ENCODE assay signal across 34 cellular contexts in genomic region chr13:36954542-36954941, GRCh38. TPM values are rescaled to one million over a fixed set of nuclear protein-coding genes. Genes with fewer than 3 reads are reported as not detected.
"Had no signal": no experiment of that assay in that cellular context is flagged by ENCODE, and none has a peak within 500 bp of the region (broad histone marks: within the 10 kb centered on the region; RNA-seq: fewer than 3 reads in every experiment).

No MANE protein-coding gene starts in this region.

- H3K4me1 Mint-ChIP-seq: brain, neural progenitor cell had no signal

- H2AFZ ChIP-seq: neural progenitor cell, parathyroid adenoma had no signal

- H3K36me3 ChIP-seq: cardiac muscle cell, neural progenitor cell had no signal

- H3K4me2 ChIP-seq: neural progenitor cell, smooth muscle cell had no signal

- H3K79me2 ChIP-seq: parathyroid adenoma had no signal

- H3K27me3 ChIP-seq: ascending aorta, cardiac muscle cell, heart left ventricle, neural progenitor cell, sigmoid colon, testis, transverse colon had no signal

- H3K9me3 ChIP-seq: ascending aorta, heart left ventricle, psoas muscle, sigmoid colon, testis, transverse colon had no signal

- H3K27me3 Mint-ChIP-seq: activated naive CD4-positive, alpha-beta T cell treated with anti-CD3 and anti-CD28 coated beads, Interleukin-2, amount 10 ng/mL, durations not matched to agents 7 days and 5 days; activated naive CD8-positive, alpha-beta T cell treated with anti-CD3 and anti-CD28 coated beads, Interleukin-2, amount 10 ng/mL, durations not matched to agents 7 days and 5 days; brain; effector memory CD8-positive, alpha-beta T cell; naive thymus-derived CD8-positive, alpha-beta T cell had no signal

- ATAC-seq: effector memory CD8-positive, alpha-beta T cell; heart left ventricle; naive thymus-derived CD8-positive, alpha-beta T cell; psoas muscle had no signal

- DNase-seq: activated CD4-positive, alpha-beta T cell treated with anti-CD3 and anti-CD28 coated beads for 4 hours; activated CD4-positive, alpha-beta T cell treated with anti-CD3 and anti-CD28 coated beads, Interleukin-2, amount 50 U/mL, for 4 hours; activated gamma-delta T cell; activated naive CD4-positive, alpha-beta T cell treated with anti-CD3 and anti-CD28 coated beads, Interleukin-2, amount 10 ng/mL, durations not matched to agents 7 days and 5 days; activated naive CD8-positive, alpha-beta T cell treated with anti-CD3 and anti-CD28 coated beads, Interleukin-2, amount 10 ng/mL, durations not matched to agents 7 days and 5 days; activated T-cell treated with anti-CD3 and anti-CD28 coated beads for 4 hours; cerebellar nuclear complex; effector memory CD8-positive, alpha-beta T cell; heart left ventricle; hypothalamus; immature natural killer cell; kidney; midbrain; naive thymus-derived CD8-positive, alpha-beta T cell; occipital lobe; psoas muscle; sigmoid colon; stimulated activated CD4-positive, alpha-beta T cell treated with anti-CD3 and anti-CD28 coated beads, Interleukin-15, amount 100 ng/mL, for 24 hours; stimulated activated CD4-positive, alpha-beta T cell treated with anti-CD3 and anti-CD28 coated beads, Interleukin-2, amount 100 ng/mL, for 24 hours; stimulated activated naive CD4-positive, alpha-beta T cell; T-helper 9 cell; testis; transverse colon had no signal

- H3K9ac ChIP-seq: neural progenitor cell, parathyroid adenoma had no signal

- H3K27ac ChIP-seq: ascending aorta, cardiac muscle cell, coronary artery, heart left ventricle, neural progenitor cell, parathyroid adenoma, psoas muscle, sigmoid colon, testis, VCaP had no signal

- H3K4me3 ChIP-seq: ascending aorta, cardiac muscle cell, coronary artery, heart left ventricle, neural progenitor cell, psoas muscle, sigmoid colon, smooth muscle cell, testis, transverse colon had no signal

- FAIRE-seq: kidney, TTC549, urothelium cell line had no signal

- H3K9me3 Mint-ChIP-seq: activated naive CD4-positive, alpha-beta T cell treated with anti-CD3 and anti-CD28 coated beads, Interleukin-2, amount 10 ng/mL, durations not matched to agents 7 days and 5 days; activated naive CD8-positive, alpha-beta T cell treated with anti-CD3 and anti-CD28 coated beads, Interleukin-2, amount 10 ng/mL, durations not matched to agents 7 days and 5 days; activated T-helper 1 cell treated with anti-CD3 and anti-CD28 coated beads, Interleukin-12 subunit alpha, Interleukin-12 subunit beta, Interleukin-2, Interleukin-4 antibody, amounts not matched to agents 30 ng/mL and 10 ng/mL and 1 ng/mL, durations not matched to agents 14 hours and 24 hours and 36 hours; brain; effector memory CD8-positive, alpha-beta T cell; immature natural killer cell; naive thymus-derived CD8-positive, alpha-beta T cell; neural progenitor cell had no signal

- H3K4me1 ChIP-seq: heart left ventricle, neural progenitor cell, parathyroid adenoma, psoas muscle, sigmoid colon, testis had no signal

- H3K27ac Mint-ChIP-seq: activated naive CD4-positive, alpha-beta T cell treated with anti-CD3 and anti-CD28 coated beads, Interleukin-2, amount 10 ng/mL, durations not matched to agents 7 days and 5 days; activated naive CD8-positive, alpha-beta T cell treated with anti-CD3 and anti-CD28 coated beads, Interleukin-2, amount 10 ng/mL, durations not matched to agents 7 days and 5 days; activated T-helper 1 cell treated with anti-CD3 and anti-CD28 coated beads, Interleukin-12 subunit alpha, Interleukin-12 subunit beta, Interleukin-2, Interleukin-4 antibody, amounts not matched to agents 30 ng/mL and 10 ng/mL and 1 ng/mL, durations not matched to agents 14 hours and 24 hours and 36 hours; brain; immature natural killer cell; neural progenitor cell had no signal

- H3K4me3 Mint-ChIP-seq: activated naive CD4-positive, alpha-beta T cell treated with anti-CD3 and anti-CD28 coated beads, Interleukin-2, amount 10 ng/mL, durations not matched to agents 7 days and 5 days; activated naive CD8-positive, alpha-beta T cell treated with anti-CD3 and anti-CD28 coated beads, Interleukin-2, amount 10 ng/mL, durations not matched to agents 7 days and 5 days; activated T-helper 1 cell treated with anti-CD3 and anti-CD28 coated beads, Interleukin-12 subunit alpha, Interleukin-12 subunit beta, Interleukin-2, Interleukin-4 antibody, amounts not matched to agents 30 ng/mL and 10 ng/mL and 1 ng/mL, durations not matched to agents 14 hours and 24 hours and 36 hours; brain; effector memory CD8-positive, alpha-beta T cell; immature natural killer cell; naive thymus-derived CD8-positive, alpha-beta T cell; neural progenitor cell had no signal

RNA-seq across cellular contexts. Expression of gene SMAD9, which starts 34.5 kb away (rescaled TPM):
- total RNA-seq: activated naive CD8-positive, alpha-beta T cell treated with anti-CD3 and anti-CD28 coated beads, Interleukin-2, amount 10 ng/mL, durations not matched to agents 7 days and 5 days; naive thymus-derived CD8-positive, alpha-beta T cell had no signal
